In genomic region chr20:2101935-2102584, GRCh38 we compare ENCODE assay signal across 8 cellular contexts. TPM values are rescaled to one million over a fixed set of nuclear protein-coding genes. Genes with fewer than 3 reads are reported as not detected.
A peak's percentile ranks its signal among the peaks of the same experiment; 100 is the strongest.
DNase-seq lines count a peak whose midpoint lies in the region; ATAC-seq and TF ChIP-seq lines count a peak whose summit lies in the region.

No MANE protein-coding gene starts in this region.

- peaks cover 13 to 26% of the 10 kb centered on the region in 2 donors for H3K36me3 Mint-ChIP-seq in CD4-positive, alpha-beta memory T cell

- CTCF ChIA-PET in CD4-positive, alpha-beta memory T cell (lab: Charles Lee; ENCODE audit: partially characterized antibody): interaction anchor here (0.9 to 2.1 kb wide), 4 partner anchors 9 to 1269 kb away, joined by 3 to 10 read pairs (median 3); partner anchors contain the start of gene FAM110A

- under 1% methylated on average over 57 of the region's 57 CpGs for WGBS in liver

- ATAC-seq in GM19455 (IDR thresholded peaks at IDR 0.05; ENCODE audit: unreplicated experiment) (peak; percentile 85), HG03575 (IDR thresholded peaks at IDR 0.05; ENCODE audit: extremely low read depth, insufficient number of reproducible peaks, low FRiP score, unreplicated experiment) (peak; percentile 47)

- POLR2A ChIA-PET in CD4-positive, alpha-beta memory T cell (lab: Charles Lee; ENCODE audit: partially characterized antibody): interaction anchor here (0.7 to 3.9 kb wide), 14 partner anchors 8 to 830 kb away, joined by 3 to 27 read pairs (median 4); partner anchors contain the start of genes IDH3B, NOP56, NSFL1C and SNRPB

- no peaks in the 10 kb centered on the region for H3K9me3 Mint-ChIP-seq in CD4-positive, alpha-beta memory T cell

- H3K27me3 Mint-ChIP-seq in CD4-positive, alpha-beta memory T cell: peaks cover 0 to 2% of the 10 kb centered on the region in 2 donors

- H3K9me3 ChIP-seq in CD4-positive, alpha-beta memory T cell (ENCODE audit: control insufficient read depth in 1 of 2, low read length in 2 of 2): no peaks in the 10 kb centered on the region
- H3K9me3 ChIP-seq in liver (ENCODE audit: control insufficient read depth in 4 of 4, low read length in 3 of 4): no peaks in the 10 kb centered on the region

- TF ChIP-seq RAD21 in liver (IDR thresholded peaks at IDR 0.05): no peak

- H3K4me3 Mint-ChIP-seq in CD4-positive, alpha-beta memory T cell: peak overlapping the region; percentile 92 to 98 (median 96)

- intact Hi-C loops in CD4-positive, alpha-beta memory T cell (cut with micrococcal nuclease): loop anchor here (2.0 to 5.0 kb wide), 3 partner anchors 135 to 777 kb away; partner anchors contain the start of gene SNRPB

- peaks cover 45% of the 10 kb centered on the region for H3K4me1 ChIP-seq in CD4-positive, alpha-beta memory T cell (ENCODE audit: insufficient read depth, low read length)
- H3K4me1 ChIP-seq in liver (ENCODE audit: control insufficient read depth in 4 of 4, insufficient read depth in 4 of 4, low read length in 3 of 4): peaks cover 1 to 32% (median 26%) of the 10 kb centered on the region in 4 donors

- H3K4me1 Mint-ChIP-seq in CD4-positive, alpha-beta memory T cell: peaks cover 30 to 60% (median 42%) of the 10 kb centered on the region in 4 donors

- peak; percentile 92 to 95 (median 94) for DNase-seq in CD4-positive, alpha-beta memory T cell
- DNase-seq in NCI-H774 (lab: John Stamatoyannopoulos, UW) (peak; percentile 84), dermis blood vessel endothelial cell (peak; percentile 95)
- DNase-seq in activated CD4-positive, alpha-beta T cell treated with anti-CD3 and anti-CD28 coated beads, Interleukin-2, amount 50 U/mL, for 48 hours: peak; percentile 87 to 90
- DNase-seq in stimulated activated CD4-positive, alpha-beta T cell treated with anti-CD3 and anti-CD28 coated beads, Interleukin-4, amount 100 ng/mL, for 1 hour: peak; percentile 89

- no peak for TF ChIP-seq CTCF in liver (IDR thresholded peaks at IDR 0.05; ENCODE audit: low read depth, low read length, missing input control)

- H3K9ac ChIP-seq in liver (ENCODE audit: low read depth in 1 of 2, low read length in 2 of 2): peak overlapping the region; percentile 71 to 96

- no peaks in the 10 kb centered on the region for H3K27me3 ChIP-seq in CD4-positive, alpha-beta memory T cell (ENCODE audit: insufficient read depth, low read length)
- no peaks in the 10 kb centered on the region for H3K27me3 ChIP-seq in liver (ENCODE audit: control insufficient read depth in 4 of 4, insufficient read depth in 4 of 4, low read length in 3 of 4)

- peak overlapping the region; percentile 33 to 98 for H3K4me3 ChIP-seq in CD4-positive, alpha-beta memory T cell (ENCODE audit: low read length in 2 of 2)
- peak overlapping the region; percentile 73 to 94 (median 88) for H3K4me3 ChIP-seq in liver (ENCODE audit: low read depth in 1 of 3, low read length in 3 of 3)

- peaks cover 4% of the 10 kb centered on the region for H3K36me3 ChIP-seq in CD4-positive, alpha-beta memory T cell (ENCODE audit: insufficient read depth, low read length)
- H3K36me3 ChIP-seq in liver (ENCODE audit: control insufficient read depth in 4 of 4, insufficient read depth in 3 of 4, low read depth in 1 of 4, low read length in 3 of 4): peaks cover 0 to 4% (median 0%) of the 10 kb centered on the region in 4 donors

- H3K27ac ChIP-seq in CD4-positive, alpha-beta memory T cell (ENCODE audit: low read depth, low read length): peak overlapping the region; percentile 97
- H3K27ac ChIP-seq in liver (ENCODE audit: low read depth in 1 of 2, low read length in 2 of 2): peak overlapping the region; percentile 99

- peak overlapping the region; percentile 100 for H3K27ac Mint-ChIP-seq in CD4-positive, alpha-beta memory T cell

TF ChIP-seq in liver, 16 proteins besides CTCF, POLR2A, EP300 and RAD21:
- no peak for TF ChIP-seq NR2F2 (IDR thresholded peaks at IDR 0.05)
- peak in 1 of 2 donors; percentile 5 for TF ChIP-seq GABPA (IDR thresholded peaks at IDR 0.05 in 1 of 2, conservative IDR thresholded peaks at IDR 0.05 in 1 of 2)
- TF ChIP-seq FOXA1 (IDR thresholded peaks at IDR 0.05): peak; percentile 8
- TF ChIP-seq ATF3 (IDR thresholded peaks at IDR 0.05): no peak
- no peak for TF ChIP-seq TAF1 (conservative IDR thresholded peaks at IDR 0.05)
- peak; percentile 58 to 71 for TF ChIP-seq EGR1 (IDR thresholded peaks at IDR 0.05; ENCODE audit: low read depth in 2 of 2)
- TF ChIP-seq ZBTB33 (IDR thresholded peaks at IDR 0.05): peak; percentile 27
- peak; percentile 90 for TF ChIP-seq MAX (IDR thresholded peaks at IDR 0.05)
- peak in 1 of 2 donors; percentile 26 for TF ChIP-seq HNF4A (conservative IDR thresholded peaks at IDR 0.05)
- TF ChIP-seq REST (IDR thresholded peaks at IDR 0.05): peak; percentile 21
- peak; percentile 66 for TF ChIP-seq SP1 (IDR thresholded peaks at IDR 0.05)
- peak in 1 of 2 donors; percentile 16 for TF ChIP-seq RXRA (IDR thresholded peaks at IDR 0.05)

RNA-seq across cellular contexts. Expression of gene STK35, which starts 0.4 kb away (rescaled TPM):
- total RNA-seq in CD4-positive, alpha-beta memory T cell: 10 to 100 TPM; 18.5 to 19.3 TPM
- polyA plus RNA-seq in CD4-positive, alpha-beta memory T cell: 1 to 10 TPM; 5.9 to 6.4 TPM
- total RNA-seq in dermis blood vessel endothelial cell: 27.2 and 30.8 TPM in 2 replicates
- total RNA-seq in liver: 10 to 100 TPM; 15.6 to 18.5 TPM
- polyA plus RNA-seq in liver: 1 to 10 TPM; 2.5 to 4.3 TPM

Comparison
In these comparisons a context has a peak if more than half of its experiments do, and no peak if none do; other contexts are left out.
1. Peak in every context shown above with its lines: DNase-seq, ATAC-seq, H3K4me3 ChIP-seq and H3K27ac ChIP-seq.